ENCODE assay signal across 20 cellular contexts in the genomic region with DNA sequence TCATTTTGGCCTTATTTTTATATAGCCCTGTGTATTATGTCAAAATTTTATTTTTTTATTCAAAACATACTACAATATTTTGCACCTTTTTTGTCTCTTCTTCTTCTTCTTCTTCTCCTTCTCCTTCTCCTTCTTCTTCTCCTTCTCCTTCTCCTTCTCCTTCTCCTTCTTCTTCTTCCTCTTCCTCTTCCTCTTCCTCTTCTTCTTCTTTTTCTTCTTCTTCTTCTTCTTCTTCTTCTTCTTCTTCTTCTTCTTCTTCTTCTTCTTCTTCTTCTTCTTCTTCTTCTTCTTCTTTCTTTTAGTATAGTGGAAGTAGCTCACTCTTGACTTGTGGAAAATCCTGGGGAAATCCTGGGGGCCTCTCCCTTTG. TPM values are rescaled to one million over a fixed set of nuclear protein-coding genes. Genes with fewer than 3 reads are reported as not detected.
"Had no signal": no experiment of that assay in that cellular context is flagged by ENCODE, and none has a peak within 500 bp of the region (broad histone marks: within the 10 kb centered on the region; RNA-seq: fewer than 3 reads in every experiment).

No MANE protein-coding gene starts in this region.

RNA-seq across cellular contexts. Expression of a gene that starts 2.6 kb away (rescaled TPM):
- total RNA-seq: activated naive CD4-positive, alpha-beta T cell treated with anti-CD3 and anti-CD28 coated beads for 36 hours; activated naive CD4-positive, alpha-beta T cell treated with anti-CD3 and anti-CD28 coated beads, Interleukin-2, amount 50 U/mL, for 72 hours; activated naive CD8-positive, alpha-beta T cell treated with anti-CD3 and anti-CD28 coated beads for 36 hours; activated naive CD8-positive, alpha-beta T cell treated with anti-CD3 and anti-CD28 coated beads, Interleukin-2, amount 10 ng/mL, durations not matched to agents 7 days and 5 days; activated T-cell treated with anti-CD3 and anti-CD28 coated beads, Interleukin-2, amount 50 U/mL, for 4 hours; activated T-cell treated with anti-CD3 and anti-CD28 coated beads, Interleukin-2, amount 50 U/mL, for 72 hours; activated T-helper 1 cell treated with anti-CD3 and anti-CD28 coated beads, Interleukin-12 subunit alpha, Interleukin-12 subunit beta, Interleukin-2, Interleukin-4 antibody, amounts not matched to agents 30 ng/mL and 10 ng/mL and 1 ng/mL, durations not matched to agents 14 hours and 24 hours and 36 hours; activated T-helper 17 cell treated with anti-CD3 and anti-CD28 coated beads, Interleukin-2, amount 50 U/mL, for 72 hours; activated T-helper 2 cell treated with anti-CD3 and anti-CD28 coated beads, Interferon-gamma antibody, Interleukin-2, Interleukin-4, amounts not matched to agents 10 μg/mL and 5 μg/mL and 100 μg/mL, durations not matched to agents 14 hours and 24 hours and 36 hours; adrenal gland; aorta; ascending aorta; astrocyte; body of pancreas; breast epithelium; bronchial epithelial cell; cardiac muscle cell; cardiac septum; chondrocyte had no signal
- polyA plus RNA-seq: adipose tissue, adrenal gland, aorta, cardiac muscle cell had no signal

RNA-seq across cellular contexts. Expression of a gene that starts 9.0 kb away (rescaled TPM):
- total RNA-seq: activated naive CD4-positive, alpha-beta T cell treated with anti-CD3 and anti-CD28 coated beads for 36 hours; activated naive CD4-positive, alpha-beta T cell treated with anti-CD3 and anti-CD28 coated beads, Interleukin-2, amount 50 U/mL, for 72 hours; activated naive CD8-positive, alpha-beta T cell treated with anti-CD3 and anti-CD28 coated beads for 36 hours; activated T-cell treated with anti-CD3 and anti-CD28 coated beads, Interleukin-2, amount 50 U/mL, for 4 hours; activated T-cell treated with anti-CD3 and anti-CD28 coated beads, Interleukin-2, amount 50 U/mL, for 72 hours; activated T-helper 1 cell treated with anti-CD3 and anti-CD28 coated beads, Interleukin-12 subunit alpha, Interleukin-12 subunit beta, Interleukin-2, Interleukin-4 antibody, amounts not matched to agents 30 ng/mL and 10 ng/mL and 1 ng/mL, durations not matched to agents 14 hours and 24 hours and 36 hours; activated T-helper 17 cell treated with anti-CD3 and anti-CD28 coated beads, Interleukin-2, amount 50 U/mL, for 72 hours; activated T-helper 2 cell treated with anti-CD3 and anti-CD28 coated beads, Interferon-gamma antibody, Interleukin-2, Interleukin-4, amounts not matched to agents 10 μg/mL and 5 μg/mL and 100 μg/mL, durations not matched to agents 14 hours and 24 hours and 36 hours; bronchial epithelial cell; cardiac muscle cell; chondrocyte had no signal
- polyA plus RNA-seq: cardiac muscle cell had no signal

RNA-seq across cellular contexts. Expression of a gene that starts 49.0 kb away (rescaled TPM):
- total RNA-seq: activated naive CD4-positive, alpha-beta T cell treated with anti-CD3 and anti-CD28 coated beads for 36 hours; activated naive CD4-positive, alpha-beta T cell treated with anti-CD3 and anti-CD28 coated beads, Interleukin-2, amount 50 U/mL, for 72 hours; activated naive CD8-positive, alpha-beta T cell treated with anti-CD3 and anti-CD28 coated beads for 36 hours; activated naive CD8-positive, alpha-beta T cell treated with anti-CD3 and anti-CD28 coated beads, Interleukin-2, amount 10 ng/mL, durations not matched to agents 7 days and 5 days; activated T-cell treated with anti-CD3 and anti-CD28 coated beads, Interleukin-2, amount 50 U/mL, for 4 hours; activated T-cell treated with anti-CD3 and anti-CD28 coated beads, Interleukin-2, amount 50 U/mL, for 72 hours; activated T-helper 1 cell treated with anti-CD3 and anti-CD28 coated beads, Interleukin-12 subunit alpha, Interleukin-12 subunit beta, Interleukin-2, Interleukin-4 antibody, amounts not matched to agents 30 ng/mL and 10 ng/mL and 1 ng/mL, durations not matched to agents 14 hours and 24 hours and 36 hours; activated T-helper 17 cell treated with anti-CD3 and anti-CD28 coated beads, Interleukin-2, amount 50 U/mL, for 72 hours; activated T-helper 2 cell treated with anti-CD3 and anti-CD28 coated beads, Interferon-gamma antibody, Interleukin-2, Interleukin-4, amounts not matched to agents 10 μg/mL and 5 μg/mL and 100 μg/mL, durations not matched to agents 14 hours and 24 hours and 36 hours; adrenal gland; aorta; ascending aorta; astrocyte; body of pancreas; bronchial epithelial cell; cardiac muscle cell; cardiac septum; chondrocyte had no signal
- polyA plus RNA-seq: cardiac muscle cell had no signal

RNA-seq across cellular contexts. Expression of a gene that starts 56.5 kb away (rescaled TPM):
- total RNA-seq: activated naive CD4-positive, alpha-beta T cell treated with anti-CD3 and anti-CD28 coated beads for 36 hours; activated naive CD4-positive, alpha-beta T cell treated with anti-CD3 and anti-CD28 coated beads, Interleukin-2, amount 50 U/mL, for 72 hours; activated naive CD8-positive, alpha-beta T cell treated with anti-CD3 and anti-CD28 coated beads for 36 hours; activated naive CD8-positive, alpha-beta T cell treated with anti-CD3 and anti-CD28 coated beads, Interleukin-2, amount 10 ng/mL, durations not matched to agents 7 days and 5 days; activated T-cell treated with anti-CD3 and anti-CD28 coated beads, Interleukin-2, amount 50 U/mL, for 4 hours; activated T-cell treated with anti-CD3 and anti-CD28 coated beads, Interleukin-2, amount 50 U/mL, for 72 hours; activated T-helper 1 cell treated with anti-CD3 and anti-CD28 coated beads, Interleukin-12 subunit alpha, Interleukin-12 subunit beta, Interleukin-2, Interleukin-4 antibody, amounts not matched to agents 30 ng/mL and 10 ng/mL and 1 ng/mL, durations not matched to agents 14 hours and 24 hours and 36 hours; activated T-helper 17 cell treated with anti-CD3 and anti-CD28 coated beads, Interleukin-2, amount 50 U/mL, for 72 hours; activated T-helper 2 cell treated with anti-CD3 and anti-CD28 coated beads, Interferon-gamma antibody, Interleukin-2, Interleukin-4, amounts not matched to agents 10 μg/mL and 5 μg/mL and 100 μg/mL, durations not matched to agents 14 hours and 24 hours and 36 hours had no signal
